2 cellular contexts compared by ENCODE assay signal in the genomic region with DNA sequence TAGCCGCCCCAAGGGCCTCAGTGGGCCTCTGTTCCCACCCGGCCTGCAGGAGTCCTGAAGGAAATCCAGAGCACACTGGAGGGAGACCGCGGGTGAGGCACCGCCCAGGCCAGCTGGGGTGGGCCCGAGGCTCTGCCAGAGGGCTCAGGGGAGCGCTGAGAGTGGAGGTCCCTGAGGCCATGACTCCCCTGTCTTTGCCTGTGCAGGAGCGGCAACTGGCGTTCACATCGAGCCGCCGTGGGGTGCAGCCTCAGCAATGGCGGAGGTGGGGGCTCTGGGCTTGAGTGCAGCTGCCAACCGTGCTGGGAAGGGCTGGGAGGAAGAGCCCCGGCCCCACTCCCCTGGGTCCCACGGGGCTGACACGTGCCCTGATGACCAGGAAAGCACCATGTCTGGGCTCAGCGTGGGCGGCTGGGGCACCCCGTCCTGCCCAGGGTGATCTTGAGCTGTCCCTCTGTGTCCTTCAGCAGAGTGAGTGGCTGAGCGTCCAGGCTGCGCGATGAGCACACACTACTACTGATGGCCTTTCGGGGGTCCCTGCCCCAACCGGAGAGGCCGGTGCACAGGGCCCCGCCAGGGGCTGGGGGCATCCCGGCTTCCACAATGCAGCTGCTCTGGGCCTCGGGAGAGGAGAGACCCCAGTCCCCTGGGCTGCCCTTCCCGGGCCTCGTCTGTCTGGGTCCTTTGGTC.
A peak's percentile ranks its signal among the peaks of the same experiment; 100 is the strongest.
TF ChIP-seq lines count a peak whose summit lies in the region.

No MANE protein-coding gene starts in this region.

TF ChIP-seq in HCT116, 20 proteins besides CTCF, POLR2A, EP300 and RAD21:
- no peak for TF ChIP-seq ZNF274 (IDR thresholded peaks at IDR 0.05; ENCODE audit: low read depth, low read length)
- TF ChIP-seq TCF7L2 (IDR thresholded peaks at IDR 0.05; ENCODE audit: borderline replicate concordance, extremely low read depth, insufficient read depth, insufficient read length) = no peak
TF ChIP-seq in HCT116: peak in this region for 0.

TF ChIP-seq in HepG2, 621 proteins besides CTCF, POLR2A, EP300 and RAD21:
- TF ChIP-seq, protein P1, sequence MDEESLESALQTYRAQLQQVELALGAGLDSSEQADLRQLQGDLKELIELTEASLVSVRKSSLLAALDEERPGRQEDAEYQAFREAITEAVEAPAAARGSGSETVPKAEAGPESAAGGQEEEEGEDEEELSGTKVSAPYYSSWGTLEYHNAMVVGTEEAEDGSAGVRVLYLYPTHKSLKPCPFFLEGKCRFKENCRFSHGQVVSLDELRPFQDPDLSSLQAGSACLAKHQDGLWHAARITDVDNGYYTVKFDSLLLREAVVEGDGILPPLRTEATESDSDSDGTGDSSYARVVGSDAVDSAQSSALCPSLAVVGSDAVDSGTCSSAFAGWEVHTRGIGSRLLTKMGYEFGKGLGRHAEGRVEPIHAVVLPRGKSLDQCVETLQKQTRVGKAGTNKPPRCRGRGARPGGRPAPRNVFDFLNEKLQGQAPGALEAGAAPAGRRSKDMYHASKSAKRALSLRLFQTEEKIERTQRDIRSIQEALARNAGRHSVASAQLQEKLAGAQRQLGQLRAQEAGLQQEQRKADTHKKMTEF (CRISPR knock-in tag; IDR thresholded peaks at IDR 0.05) = no peak
- TF ChIP-seq HDAC1 (CRISPR knock-in tag; IDR thresholded peaks at IDR 0.05) = no peak
- TF ChIP-seq, protein P2, sequence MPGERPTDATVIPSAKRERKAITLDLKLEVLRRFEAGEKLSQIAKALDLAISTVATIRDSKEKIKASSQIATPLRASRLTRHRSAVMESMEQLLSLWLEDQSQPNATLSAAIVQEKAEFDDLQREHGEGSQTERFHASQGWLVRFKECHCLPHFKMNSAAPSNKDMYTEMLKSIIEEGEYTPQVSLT (CRISPR knock-in tag; IDR thresholded peaks at IDR 0.05; ENCODE audit: borderline replicate concordance, low read depth) = no peak
- TF ChIP-seq MAFG (CRISPR knock-in tag; IDR thresholded peaks at IDR 0.05) = no peak
- no peak for TF ChIP-seq ZNF468 (CRISPR knock-in tag; IDR thresholded peaks at IDR 0.05)
- no peak for TF ChIP-seq ZNF546 (CRISPR knock-in tag; conservative IDR thresholded peaks at IDR 0.05)
- TF ChIP-seq ZSCAN25 (CRISPR knock-in tag; IDR thresholded peaks at IDR 0.05) = no peak
- TF ChIP-seq MLLT10 (CRISPR knock-in tag; IDR thresholded peaks at IDR 0.05) = peak; percentile 59; the same call in 1 of the 2 replicates
- TF ChIP-seq ZSCAN31 (CRISPR knock-in tag; IDR thresholded peaks at IDR 0.05; ENCODE audit: low read depth) = no peak
- TF ChIP-seq ZNF768 (CRISPR knock-in tag; IDR thresholded peaks at IDR 0.05) = peak; percentile 56; the same call in 1 of the 2 replicates
- peak; percentile 76 for TF ChIP-seq AGO2 (optimal IDR thresholded peaks at IDR 0.05; ENCODE audit: low read depth, low read length)
